ENCODE assay signal across 30 cellular contexts in the genomic region with DNA sequence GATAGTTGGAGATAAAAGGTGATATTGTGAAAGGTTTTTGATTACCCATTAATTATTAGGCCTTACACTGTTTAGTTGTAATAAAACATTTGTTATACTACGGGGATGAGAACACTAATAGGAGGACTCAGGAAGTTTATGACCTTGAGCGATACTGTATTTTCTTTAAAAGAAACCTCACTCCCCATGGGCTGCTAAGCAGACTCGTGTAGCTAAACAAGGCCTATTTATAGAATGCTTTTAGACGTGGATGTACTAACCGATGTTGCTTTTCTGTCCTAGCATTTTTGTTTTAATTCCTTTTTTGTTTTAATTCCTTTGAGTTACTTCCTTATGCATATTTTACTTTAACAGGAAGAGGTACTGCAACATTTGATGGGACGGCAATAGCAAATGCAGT.
"Had no signal": no experiment of that assay in that cellular context is flagged by ENCODE, and none has a peak within 500 bp of the region (broad histone marks: within the 10 kb centered on the region; RNA-seq: fewer than 3 reads in every experiment).

No MANE protein-coding gene starts in this region.

- H3K27me3 Mint-ChIP-seq: activated CD4-positive, alpha-beta T cell treated with anti-CD3 and anti-CD28 coated beads, Interleukin-2, amount 10 ng/mL, durations not matched to agents 24 days and 14 days; activated T-helper 17 cell treated with anti-CD3 and anti-CD28 coated beads, Interleukin-2, amount 50 U/mL, for 72 hours; central memory CD8-positive, alpha-beta T cell; naive B cell; T-helper 17 cell had no signal

- H3K27me3 ChIP-seq: breast epithelium, dorsolateral prefrontal cortex, gastroesophageal sphincter, testis had no signal

- H3K9me3 Mint-ChIP-seq: activated T-helper 17 cell treated with anti-CD3 and anti-CD28 coated beads, Interleukin-2, amount 50 U/mL, for 72 hours had no signal

- H3K27ac Mint-ChIP-seq: activated naive CD4-positive, alpha-beta T cell treated with anti-CD3 and anti-CD28 coated beads, Interleukin-2, amount 50 U/mL, for 72 hours; activated T-helper 17 cell treated with anti-CD3 and anti-CD28 coated beads, Interleukin-2, amount 50 U/mL, for 72 hours; nephron progenitor cell; T-helper 17 cell had no signal

- ATAC-seq: activated naive CD4-positive, alpha-beta T cell treated with anti-CD3 and anti-CD28 coated beads, Interleukin-2, amount 50 U/mL, for 72 hours; activated T-helper 17 cell treated with anti-CD3 and anti-CD28 coated beads, Interleukin-2, amount 50 U/mL, for 72 hours; gastroesophageal sphincter; left cardiac atrium; left ventricle myocardium superior; psoas muscle; SK-N-SH treated with all-trans-retinoic acid at 6 μM for 48 hours; T-helper 17 cell had no signal

- H3K4me3 ChIP-seq: breast epithelium, dorsolateral prefrontal cortex, gastroesophageal sphincter, psoas muscle, testis had no signal

- H2AFZ ChIP-seq: parathyroid adenoma had no signal

- H3K4me1 Mint-ChIP-seq: activated T-helper 17 cell treated with anti-CD3 and anti-CD28 coated beads, Interleukin-2, amount 50 U/mL, for 72 hours; naive B cell; nephron progenitor cell had no signal

- H3K4me1 ChIP-seq: breast epithelium, parathyroid adenoma, psoas muscle, testis had no signal

- H3K9me3 ChIP-seq: testis had no signal

- FAIRE-seq: keratinocyte, urothelium cell line had no signal

- DNase-seq: activated CD4-positive, alpha-beta T cell treated with anti-CD3 and anti-CD28 coated beads, Interleukin-2, amount 10 ng/mL, durations not matched to agents 24 days and 14 days; activated CD4-positive, CD25-positive, alpha-beta regulatory T cell treated with anti-CD3 and anti-CD28 coated beads, Interleukin-2, amount 50 U/mL, for 72 hours; activated T-cell treated with anti-CD3 and anti-CD28 coated beads for 4 hours; dorsolateral prefrontal cortex; effector memory CD4-positive, alpha-beta T cell; erythroblast; head of caudate nucleus; hippocampal formation; left cardiac atrium; left ventricle myocardium superior; naive B cell; nephron progenitor cell; occipital lobe; psoas muscle; stimulated activated CD4-positive, alpha-beta T cell treated with anti-CD3 and anti-CD28 coated beads, Interleukin-15, amount 100 ng/mL, for 24 hours; stimulated activated CD4-positive, alpha-beta T cell treated with anti-CD3 and anti-CD28 coated beads, Interleukin-2, amount 100 ng/mL, for 24 hours; stimulated activated naive CD4-positive, alpha-beta T cell; T-helper 17 cell; T1000; testis; trophoblast cell had no signal

- H3K4me3 Mint-ChIP-seq: activated CD4-positive, alpha-beta T cell treated with anti-CD3 and anti-CD28 coated beads, Interleukin-2, amount 10 ng/mL, durations not matched to agents 24 days and 14 days; activated T-helper 17 cell treated with anti-CD3 and anti-CD28 coated beads, Interleukin-2, amount 50 U/mL, for 72 hours; central memory CD8-positive, alpha-beta T cell; naive B cell; nephron progenitor cell; T-helper 17 cell had no signal

- H3K9ac ChIP-seq: parathyroid adenoma had no signal

- H3K27ac ChIP-seq: breast epithelium, parathyroid adenoma, psoas muscle, testis had no signal
